Comparison of ENCODE assay signal across 14 cellular contexts in the genomic region with DNA sequence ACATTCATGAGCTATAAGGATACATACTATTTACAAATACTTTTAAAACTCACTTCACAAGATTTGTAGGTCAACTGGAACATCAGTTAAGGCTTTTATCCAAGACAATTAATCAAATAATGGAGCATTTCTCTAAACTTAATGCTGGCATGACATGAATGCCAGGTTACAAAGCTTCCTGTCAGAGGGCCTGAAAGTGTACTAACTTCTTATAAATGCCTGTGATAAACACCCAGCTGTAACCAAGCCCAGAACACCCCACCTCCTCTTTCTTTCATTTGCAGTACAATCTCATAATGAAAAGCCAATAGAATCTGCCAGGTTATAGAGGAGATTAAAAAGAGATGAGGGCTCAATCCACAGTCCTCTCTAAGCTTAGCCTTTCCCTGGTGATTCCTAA.
"Had no signal": no experiment of that assay in that cellular context is flagged by ENCODE, and none has a peak within 500 bp of the region (broad histone marks: within the 10 kb centered on the region; RNA-seq: fewer than 3 reads in every experiment).

No MANE protein-coding gene starts in this region.

- H3K27me3 Mint-ChIP-seq: naive B cell had no signal

- H3K9me3 Mint-ChIP-seq: endodermal cell, naive B cell had no signal

- H3K4me3 Mint-ChIP-seq: endodermal cell, naive B cell had no signal

- DNase-seq: effector CD4-positive, alpha-beta T cell; endodermal cell; erythroblast; foreskin keratinocyte; head of caudate nucleus; left colon; left ventricle myocardium superior; mesendoderm; naive B cell; sigmoid colon; stimulated activated CD4-positive, alpha-beta T cell treated with anti-CD3 and anti-CD28 coated beads, Interleukin-2, amount 100 ng/mL, for 24 hours; stimulated activated CD4-positive, alpha-beta T cell treated with anti-CD3 and anti-CD28 coated beads, Interleukin-4, amount 100 ng/mL, for 4 hours; stimulated activated naive CD4-positive, alpha-beta T cell; trophoblast cell had no signal

- ATAC-seq: foreskin keratinocyte, left colon, left ventricle myocardium superior had no signal

- H3K27ac Mint-ChIP-seq: endodermal cell had no signal
